6 cellular contexts compared by ENCODE assay signal in genomic region chr6:54961372-54961771, GRCh38.
DNase-seq lines count a peak whose midpoint lies in the region; ATAC-seq, FAIRE-seq and TF ChIP-seq lines count a peak whose summit lies in the region.
"Not testable (repeated sequence)": the region's sequence is repeated elsewhere in the genome, so short reads cannot be mapped to it uniquely, and the experiment has no call there.

No MANE protein-coding gene starts in this region.

- not testable (repeated sequence) for H3K36me3 ChIP-seq in H7 (replicated peaks; ENCODE audit: control insufficient read depth, insufficient read depth, low read length); HUES64 (ENCODE audit: insufficient read depth, low read length); endodermal cell (ENCODE audit: control insufficient read depth, insufficient read depth, low read length); HepG2 (replicated peaks in 1 of 2; ENCODE audit: control insufficient read depth in 1 of 2, insufficient read depth in 2 of 2, low read length in 2 of 2)

- not testable (repeated sequence) for TF ChIP-seq EP300 in HepG2 (IDR thresholded peaks at IDR 0.05; ENCODE audit: low read depth in 2 of 2, low read length in 2 of 2); HepG2 (CRISPR knock-in tag; IDR thresholded peaks at IDR 0.05; ENCODE audit: borderline replicate concordance)

- not testable (repeated sequence) for H3K79me2 ChIP-seq in HepG2 (ENCODE audit: insufficient read depth, low read length)

- not testable (repeated sequence) for TF ChIP-seq CTCF in endodermal cell (conservative IDR thresholded peaks at IDR 0.05); HepG2 (CRISPR knock-in tag; IDR thresholded peaks at IDR 0.05); progenitor cell of endocrine pancreas (IDR thresholded peaks at IDR 0.05; ENCODE audit: unreplicated experiment)

- H4K20me1 ChIP-seq in HepG2 (ENCODE audit: insufficient read depth, low read length) = not testable (repeated sequence)

- H3K4me3 Mint-ChIP-seq in endodermal cell (peak overlapping the region; percentile 67), progenitor cell of endocrine pancreas (ENCODE audit: low read depth) (peak overlapping the region; percentile 73)

- not testable (repeated sequence) for H3K9ac ChIP-seq in HUES64 (ENCODE audit: low read depth, low read length); endodermal cell (ENCODE audit: extremely low read depth, low read length, poor library complexity, severe bottlenecking); HepG2 (ENCODE audit: insufficient read depth, low read depth, low read length)

- CTCF ChIA-PET in HepG2 (lab: Yijun Ruan, JAX; ENCODE audit: low intra/inter-chr PET ratio, low total read pairs) = not testable (repeated sequence)

- FAIRE-seq in HepG2 (lab: Jason Lieb, UNC) = not testable (repeated sequence)

- H3K9me3 ChIP-seq in HUES64 (ENCODE audit: insufficient read depth, low read depth, low read length); endodermal cell (ENCODE audit: control insufficient read depth, low read length); HepG2 (ENCODE audit: low read length): not testable (repeated sequence)

- H3K4me1 Mint-ChIP-seq in endodermal cell; progenitor cell of endocrine pancreas (ENCODE audit: low read depth): not testable (repeated sequence)

- not testable (repeated sequence) for H3K27me3 Mint-ChIP-seq in endodermal cell (ENCODE audit: insufficient read depth); progenitor cell of endocrine pancreas

- WGBS in HUES64 = 93% methylated on average over 20 of the region's 23 CpGs
- 92 to 100% methylated on average over 1 to 21 of the region's 23 CpGs for WGBS in endodermal cell (ENCODE audit: insufficient coverage in 1 of 2, insufficient read length in 1 of 2), 2 experiments
- 75% methylated on average over 23 of the region's 23 CpGs for whole genome bisulfite sequencing in HepG2 (ENCODE audit: low lambda C conversion rate)

- BruUV-seq in HepG2 (replicated peaks; lab: Mats Ljungman, UMichigan) = not testable (repeated sequence)

- not testable (repeated sequence) for H3K27me3 ChIP-seq in H7 (ENCODE audit: control insufficient read depth, insufficient read depth, low read length); HUES64 (ENCODE audit: insufficient read depth, low read length); endodermal cell (ENCODE audit: control insufficient read depth, insufficient read depth, low read length, poor library complexity, severe bottlenecking); HepG2 (ENCODE audit: control insufficient read depth in 1 of 2, insufficient read depth in 2 of 2, low read length in 2 of 2)

- not testable (repeated sequence) for H3K4me1 ChIP-seq in HUES64 (ENCODE audit: insufficient read depth, low read length); endodermal cell (ENCODE audit: control insufficient read depth, insufficient read depth, low read length); HepG2 (ENCODE audit: insufficient read depth, low read length)

- H3K27ac ChIP-seq in HUES64 (ENCODE audit: low read depth, low read length); endodermal cell (ENCODE audit: low read depth, low read length); HepG2 (ENCODE audit: extremely low read length, insufficient read depth, low read length): not testable (repeated sequence)

- peaks cover 13% of the 10 kb centered on the region for H3K9me3 Mint-ChIP-seq in endodermal cell
- H3K9me3 Mint-ChIP-seq in progenitor cell of endocrine pancreas (ENCODE audit: low read depth) = not testable (repeated sequence)

- not testable (repeated sequence) for H2AFZ ChIP-seq in HepG2 (ENCODE audit: low read length)

- peak; percentile 68 for DNase-seq in DMS53 (lab: John Stamatoyannopoulos, UW)
- DNase-seq in H7; endodermal cell; HepG2 (ENCODE audit: low spot score); progenitor cell of endocrine pancreas (ENCODE audit: low spot score, unreplicated experiment): not testable (repeated sequence)

- H3K4me3 ChIP-seq in H7 (ENCODE audit: insufficient read depth, low read depth, low read length) = peak overlapping the region; percentile 2; the same call in 1 of the 2 replicates
- peak overlapping the region; percentile 30 for H3K4me3 ChIP-seq in HUES64 (ENCODE audit: low read length)
- H3K4me3 ChIP-seq in endodermal cell (ENCODE audit: low read length); HepG2 (replicated peaks in 1 of 3; ENCODE audit: insufficient read depth in 1 of 3, low read depth in 2 of 3, low read length in 3 of 3): not testable (repeated sequence)

- POLR2A ChIA-PET in HepG2 (lab: Yijun Ruan, JAX) = not testable (repeated sequence)

- in situ Hi-C loops in HepG2 (cut with HindIII; ENCODE audit: extremely low pct_ligation_motif_present, low pct_unique_long_range_greater_than_20kb) = not testable (repeated sequence)

- TF ChIP-seq POLR2A in HepG2 (IDR thresholded peaks at IDR 0.05; ENCODE audit: insufficient read depth in 1 of 2, low read depth in 2 of 2, low read length in 2 of 2) = not testable (repeated sequence)

- 0 out of 2 replicates have a peak overlapping the region, but pooled peaks have one; percentile 3 for H3K4me2 ChIP-seq in HepG2 (ENCODE audit: low read depth, low read length)

- H3K27ac Mint-ChIP-seq in endodermal cell (peak overlapping the region; percentile 97), progenitor cell of endocrine pancreas (peak overlapping the region; percentile 92)

- intact Hi-C loops in HepG2 (cut with micrococcal nuclease; ENCODE audit: unreplicated experiment) = not testable (repeated sequence)

- not testable (repeated sequence) for H3K36me3 Mint-ChIP-seq in endodermal cell (ENCODE audit: low read depth); progenitor cell of endocrine pancreas (ENCODE audit: insufficient read depth)

- TF ChIP-seq RAD21 in HepG2 (CRISPR knock-in tag; IDR thresholded peaks at IDR 0.05) = not testable (repeated sequence)

- ATAC-seq in HepG2 = not testable (repeated sequence)
